In the genomic region with DNA sequence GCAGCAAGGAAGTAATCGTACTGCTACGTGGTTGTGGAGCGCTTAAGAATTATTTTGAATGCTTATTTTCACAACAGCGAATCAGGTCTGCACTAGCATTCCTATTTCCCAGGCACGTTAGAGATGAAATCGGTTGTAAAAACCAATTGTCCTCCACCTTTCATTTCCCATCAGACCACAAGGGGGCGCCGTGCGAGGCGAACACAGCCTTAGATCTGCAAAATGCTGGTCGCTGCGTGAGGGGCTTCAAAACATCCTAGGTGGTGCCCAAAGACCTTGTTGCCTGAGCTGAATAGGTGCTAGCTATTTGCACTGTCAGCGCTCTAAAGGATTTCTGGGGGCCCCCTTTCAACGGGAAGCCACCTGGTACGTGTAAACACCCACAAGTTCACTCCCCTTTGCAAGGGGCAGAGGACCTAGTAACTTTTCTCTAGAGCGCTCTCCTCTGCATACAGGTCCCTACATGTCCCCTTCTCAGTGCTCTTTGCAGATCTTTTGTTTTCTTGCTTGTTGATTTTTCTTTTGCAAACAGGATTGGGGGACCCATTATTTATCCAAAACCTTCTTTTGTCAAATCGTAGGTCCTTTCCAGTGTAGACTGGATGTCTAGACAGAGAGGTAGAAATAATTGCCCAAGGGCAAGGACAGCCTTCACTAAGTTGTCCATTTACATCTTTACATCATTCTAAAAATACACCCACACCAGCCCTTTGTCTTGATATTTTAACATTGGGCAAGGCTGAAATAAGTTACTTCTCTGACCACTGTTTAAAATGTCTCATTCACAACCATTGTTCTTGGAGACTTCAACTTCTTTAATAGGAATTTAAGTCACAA, we compare ENCODE assay signal across 8 cellular contexts. TPM values are rescaled to one million over a fixed set of nuclear protein-coding genes. Genes with fewer than 3 reads are reported as not detected.
DNase-seq lines count a peak whose midpoint lies in the region; ATAC-seq, FAIRE-seq and TF ChIP-seq lines count a peak whose summit lies in the region.

No MANE protein-coding gene starts in this region.

- 24% methylated on average over 17 of the region's 17 CpGs; no CpG with 5 or more reads in 1 of the 2 experiments for WGBS in H1 (ENCODE audit: extremely low coverage in 1 of 2, insufficient coverage in 1 of 2, insufficient read length in 1 of 2, insufficient replicate concordance in 2 of 2, low coverage in 1 of 2, low lambda C conversion rate in 2 of 2, missing lambda C conversion rate in 1 of 2), 2 experiments

- TF ChIP-seq EP300 in H1 (IDR thresholded peaks at IDR 0.05; ENCODE audit: borderline replicate concordance in 1 of 2, low read depth in 2 of 2, low read length in 2 of 2) = no peak

- H4K20me1 ChIP-seq in H1 (replicated peaks in 1 of 2; ENCODE audit: control insufficient read depth in 1 of 2, insufficient read depth in 2 of 2, low read length in 2 of 2) = no peaks in the 10 kb centered on the region

- H3K9ac ChIP-seq in H1 (replicated peaks in 1 of 4; ENCODE audit: extremely low read depth in 1 of 4, low read depth in 3 of 4, low read length in 3 of 4) (no peak overlapping the region), mucosa of rectum (ENCODE audit: low read depth in 1 of 2, low read length in 2 of 2) (no peak overlapping the region)

- peak overlapping the region; percentile 23 for H3K4ac ChIP-seq in H1 (replicated peaks; ENCODE audit: insufficient read length, low read depth, low read length)

- no peak overlapping the region for H3K18ac ChIP-seq in H1 (ENCODE audit: extremely low read depth, low read length)

- H3K27ac Mint-ChIP-seq in activated CD8-positive, alpha-beta T cell treated with anti-CD3 and anti-CD28 coated beads, Interleukin-2, amount 10 ng/mL, durations not matched to agents 7 days and 5 days = no peak overlapping the region

- peak; percentile 89 for FAIRE-seq in GM18507 (lab: Jason Lieb, UNC)
- FAIRE-seq in H1 (lab: Jason Lieb, UNC) = peak; percentile 88

- H3K4me2 ChIP-seq in H1 (ENCODE audit: insufficient read depth in 1 of 2, low read depth in 2 of 2, low read length in 2 of 2) = no peak overlapping the region; a peak in 1 of 4 replicates

- H3K9me3 ChIP-seq in H1 (ENCODE audit: insufficient read depth in 2 of 2, low read depth in 1 of 2, low read length in 1 of 2) (no peaks in the 10 kb centered on the region; a peak in 1 of 4 replicates), mucosa of rectum (ENCODE audit: control insufficient read depth in 2 of 2, low read length in 2 of 2) (no peaks in the 10 kb centered on the region)

- no peaks in the 10 kb centered on the region for H3K4me1 ChIP-seq in ACC112 (ENCODE audit: control insufficient read depth, insufficient read depth, low read length, unreplicated experiment)
- H3K4me1 ChIP-seq in H1 (replicated peaks in 1 of 4; ENCODE audit: control insufficient read depth in 3 of 4, insufficient read depth in 4 of 4, low read length in 3 of 4) = peaks cover 0 to 7% (median 0%) of the 10 kb centered on the region in 4 experiments; a peak in 2 of 7 replicates
- peaks cover 0 to 4% of the 10 kb centered on the region in 2 donors for H3K4me1 ChIP-seq in mucosa of rectum (ENCODE audit: control insufficient read depth in 2 of 2, insufficient read depth in 2 of 2, low read length in 2 of 2)

- H3K36me3 ChIP-seq in ACC112 (ENCODE audit: insufficient read depth, low read length) (no peaks in the 10 kb centered on the region), H1 (ENCODE audit: control insufficient read depth in 2 of 4, insufficient read depth in 4 of 4, low read length in 3 of 4) (no peaks in the 10 kb centered on the region), mucosa of rectum (ENCODE audit: control insufficient read depth in 2 of 2, insufficient read depth in 2 of 2, low read length in 2 of 2) (no peaks in the 10 kb centered on the region)

- no peak overlapping the region for H3K4me3 Mint-ChIP-seq in activated CD8-positive, alpha-beta T cell treated with anti-CD3 and anti-CD28 coated beads, Interleukin-2, amount 10 ng/mL, durations not matched to agents 7 days and 5 days

- peak; percentile 28 for DNase-seq in GM18507 (ENCODE audit: extremely low spot score, insufficient read length, low read depth)
- peak; percentile 34 for DNase-seq in NCI-H460 (ENCODE audit: extremely low read depth, low read depth)
- DNase-seq in activated CD8-positive, alpha-beta T cell treated with anti-CD3 and anti-CD28 coated beads, Interleukin-2, amount 10 ng/mL, durations not matched to agents 7 days and 5 days = peak; percentile 83
- DNase-seq in H1 (ENCODE audit: low read depth in 1 of 2, low spot score in 2 of 2) = peak; percentile 49 to 95
- DNase-seq in stimulated activated CD8-positive, alpha-beta memory T cell treated with anti-CD3 and anti-CD28 coated beads, Interleukin-7, amount 100 ng/mL, for 4 hours (ENCODE audit: low read depth in 2 of 2) = peak; percentile 50 to 61

- H4K91ac ChIP-seq in H1 (replicated peaks; ENCODE audit: insufficient read length, low read length) = no peak overlapping the region

- no peak overlapping the region for H2BK120ac ChIP-seq in H1 (replicated peaks; ENCODE audit: low read depth, low read length)

- H3K79me1 ChIP-seq in H1 (ENCODE audit: low read depth, low read length) = no peaks in the 10 kb centered on the region

- no peak overlapping the region for H2BK12ac ChIP-seq in H1 (ENCODE audit: low read depth, low read length)

- H2AK5ac ChIP-seq in H1 (ENCODE audit: low read depth, low read length) = no peak overlapping the region

- H3K27me3 Mint-ChIP-seq in activated CD8-positive, alpha-beta T cell treated with anti-CD3 and anti-CD28 coated beads, Interleukin-2, amount 10 ng/mL, durations not matched to agents 7 days and 5 days (ENCODE audit: low read depth) = no peaks in the 10 kb centered on the region

- H3K27me3 ChIP-seq in ACC112 (ENCODE audit: insufficient read depth, low read length) (no peaks in the 10 kb centered on the region), H1 (replicated peaks in 1 of 4; ENCODE audit: control insufficient read depth in 3 of 4, extremely low read depth in 1 of 4, insufficient read depth in 3 of 4, low read length in 3 of 4) (no peaks in the 10 kb centered on the region), mucosa of rectum (ENCODE audit: control insufficient read depth in 2 of 2, insufficient read depth in 2 of 2, low read length in 2 of 2) (no peaks in the 10 kb centered on the region)

- no peaks in the 10 kb centered on the region for H3K36me3 Mint-ChIP-seq in activated CD8-positive, alpha-beta T cell treated with anti-CD3 and anti-CD28 coated beads, Interleukin-2, amount 10 ng/mL, durations not matched to agents 7 days and 5 days (ENCODE audit: low read depth)

- peak; percentile 84 to 92 (median 88) for TF ChIP-seq CTCF in H1 (IDR thresholded peaks at IDR 0.05; ENCODE audit: control extremely low read depth in 1 of 3, insufficient read depth in 1 of 3, low read depth in 1 of 3, low read length in 3 of 3)

- H3K23ac ChIP-seq in H1 (ENCODE audit: insufficient read length) = no peak overlapping the region

- no peak overlapping the region for H3K14ac ChIP-seq in H1 (ENCODE audit: insufficient read length)

- H4K5ac ChIP-seq in H1 (ENCODE audit: insufficient read length, low read depth, low read length) = no peak overlapping the region

- H3K4me3 ChIP-seq in ACC112 (ENCODE audit: low read depth, low read length) (no peak overlapping the region), H1 (ENCODE audit: extremely low read depth in 1 of 4, insufficient read depth in 2 of 4, low read depth in 3 of 4, low read length in 4 of 4) (0 out of 8 replicates have a peak overlapping the region, but pooled peaks of 1 of the 4 experiments have one; percentile 19), mucosa of rectum (ENCODE audit: low read length in 2 of 2) (peak overlapping the region; percentile 20 to 40)

- H3K79me2 ChIP-seq in ACC112 (ENCODE audit: control insufficient read depth, insufficient read depth, low read length, unreplicated experiment) (no peaks in the 10 kb centered on the region), H1 (ENCODE audit: control insufficient read depth in 1 of 2, insufficient read depth in 2 of 2, low read length in 2 of 2) (no peaks in the 10 kb centered on the region)

- H2AFZ ChIP-seq in ACC112 (ENCODE audit: low read length, unreplicated experiment) (peak overlapping the region; percentile 24), H1 (ENCODE audit: low read length) (peak overlapping the region; percentile 93)

- H3K23me2 ChIP-seq in H1 (ENCODE audit: low read depth, low read length) = no peaks in the 10 kb centered on the region

- peak overlapping the region; percentile 5; the same call in 1 of the 2 replicates for H2BK5ac ChIP-seq in H1 (ENCODE audit: low read depth, low read length)

- TF ChIP-seq POLR2A in H1 (IDR thresholded peaks at IDR 0.05; ENCODE audit: control extremely low read depth in 1 of 2, low read depth in 2 of 2, low read length in 2 of 2) = no peak

- POLR2A ChIA-PET in activated CD8-positive, alpha-beta T cell treated with anti-CD3 and anti-CD28 coated beads, Interleukin-2, amount 10 ng/mL, durations not matched to agents 7 days and 5 days (lab: Charles Lee) = interaction anchor here (1.4 to 1.9 kb wide), 2 partner anchors 14 to 60 kb away, joined by 3 to 9 read pairs; a partner anchor contains a TSS
- POLR2A ChIA-PET in H1 (lab: Charles Lee; ENCODE audit: partially characterized antibody) = no interaction called here

- H2BK15ac ChIP-seq in H1 (ENCODE audit: low read length) = no peak overlapping the region

- CTCF ChIA-PET in activated CD8-positive, alpha-beta T cell treated with anti-CD3 and anti-CD28 coated beads, Interleukin-2, amount 10 ng/mL, durations not matched to agents 7 days and 5 days (lab: Charles Lee) = interaction anchor here (0.6 to 3.6 kb wide), 39 partner anchors 8 to 325 kb away, joined by 3 to 48 read pairs (median 4); a partner anchor contains a TSS
- CTCF ChIA-PET in H1 (lab: Charles Lee; ENCODE audit: partially characterized antibody) = interaction anchor here (0.7 to 5.4 kb wide), 41 partner anchors 8 to 387 kb away, joined by 3 to 62 read pairs (median 4); no protein-coding TSS in a partner anchor

- peak; percentile 76 to 86 for TF ChIP-seq RAD21 in H1 (IDR thresholded peaks at IDR 0.05 in 1 of 2, conservative IDR thresholded peaks at IDR 0.05 in 1 of 2; ENCODE audit: low read depth in 2 of 2, low read length in 2 of 2)

- H3K27ac ChIP-seq in ACC112 (ENCODE audit: low read depth, low read length) (no peak overlapping the region), H1 (ENCODE audit: low read depth, low read length) (no peak overlapping the region), mucosa of rectum (ENCODE audit: low read depth in 2 of 2, low read length in 2 of 2) (no peak overlapping the region)

- no peaks in the 10 kb centered on the region for H3K9me3 Mint-ChIP-seq in activated CD8-positive, alpha-beta T cell treated with anti-CD3 and anti-CD28 coated beads, Interleukin-2, amount 10 ng/mL, durations not matched to agents 7 days and 5 days (ENCODE audit: insufficient read depth)

- ATAC-seq in activated CD8-positive, alpha-beta T cell treated with anti-CD3 and anti-CD28 coated beads, Interleukin-2, amount 10 ng/mL, durations not matched to agents 7 days and 5 days = peak; percentile 79
- ATAC-seq in GM18867 (IDR thresholded peaks at IDR 0.05; ENCODE audit: unreplicated experiment) = no peak

- H4K8ac ChIP-seq in H1 (ENCODE audit: extremely low read depth, insufficient read depth, low read length) = no peak overlapping the region

- H2BK20ac ChIP-seq in H1 (ENCODE audit: low read length) = peak overlapping the region; percentile 62; the same call in 1 of the 2 replicates

- no peak overlapping the region for H3K56ac ChIP-seq in H1 (replicated peaks; ENCODE audit: insufficient read length, low read depth, low read length)

- peaks cover 22% of the 10 kb centered on the region for H3K4me1 Mint-ChIP-seq in activated CD8-positive, alpha-beta T cell treated with anti-CD3 and anti-CD28 coated beads, Interleukin-2, amount 10 ng/mL, durations not matched to agents 7 days and 5 days (ENCODE audit: low read depth)

RNA-seq across cellular contexts. Expression of a gene that starts 59.7 kb away (rescaled TPM):
- 40.7 and 45.9 TPM in 2 replicates for total RNA-seq in NCI-H460 (2014; rRNA removed; shearing (Covaris generic))
- 24.8 and 29.2 TPM in 2 replicates for polyA plus RNA-seq in NCI-H460 (2014; cell fraction: nucleus; rRNA removed)
- total RNA-seq in activated CD8-positive, alpha-beta T cell treated with anti-CD3 and anti-CD28 coated beads, Interleukin-2, amount 10 ng/mL, durations not matched to agents 7 days and 5 days = 10 to 100 TPM; 64.9 to 69.5 TPM
- 12.0 and 12.8 TPM in 2 replicates for total RNA-seq in H1 (2021; fragmentation: NEBNext Ultra II Directional; extraction: Animal tissue kit (Norgen Biotek cat#: 25700))
- polyA plus RNA-seq in H1 (2011; rRNA removed) = 3.6 and 5.7 TPM in 2 replicates
- 5.1 TPM for polyA plus RNA-seq in H1 (2011; cell fraction: cytosol; rRNA removed)
- polyA plus RNA-seq in H1 (2011; cell fraction: nucleus; rRNA removed) = 6.5 TPM
- polyA plus RNA-seq in H1 (2012, experiment 1 of 2) = 2.8 to 5.6 TPM (median 3.9 TPM) in 4 replicates
- 1.6 TPM for polyA plus RNA-seq in H1 (2012, experiment 2 of 2)
- polyA plus RNA-seq in H1 (2013, experiment 1 of 2) = 4.9 TPM
- 4.8 TPM for polyA plus RNA-seq in H1 (2013, experiment 2 of 2)
- polyA minus RNA-seq in H1 (2011; rRNA and poly(A)+ RNA removed) = 10.0 and 13.9 TPM in 2 replicates
- polyA minus RNA-seq in H1 (2011; cell fraction: cytosol; rRNA and poly(A)+ RNA removed) = 5.9 TPM
- 5.2 TPM for polyA minus RNA-seq in H1 (2011; cell fraction: nucleus; rRNA and poly(A)+ RNA removed)

Comparison
In these comparisons a context has a peak if more than half of its experiments do, and no peak if none do; other contexts are left out.
1. DNase-seq: peak in every context shown above with its lines; median percentile 83 in activated CD8-positive, alpha-beta T cell treated with anti-CD3 and anti-CD28 coated beads, Interleukin-2, amount 10 ng/mL, durations not matched to agents 7 days and 5 days; 72 in H1; 56 in stimulated activated CD8-positive, alpha-beta memory T cell treated with anti-CD3 and anti-CD28 coated beads, Interleukin-7, amount 100 ng/mL, for 4 hours; 34 in NCI-H460; 28 in GM18507.